25 cellular contexts compared by ENCODE assay signal in the genomic region with DNA sequence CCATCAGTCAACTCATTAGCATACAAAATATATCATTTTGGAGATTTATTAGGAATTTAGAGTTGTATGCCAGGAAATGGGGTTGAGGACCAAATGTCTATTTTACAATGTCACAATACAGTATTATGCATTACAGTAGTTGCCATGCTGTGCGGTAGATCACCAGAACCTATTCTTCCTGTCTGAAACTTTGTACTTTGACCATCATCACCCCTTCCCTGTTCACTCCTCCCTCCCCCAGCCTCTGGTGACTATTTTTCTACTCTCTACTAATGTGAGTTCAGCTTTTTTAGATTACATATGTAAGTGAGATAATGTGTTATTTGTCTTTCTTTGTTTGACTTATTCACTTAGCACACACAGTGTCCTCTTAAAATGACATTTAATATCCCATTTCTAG. TPM values are rescaled to one million over a fixed set of nuclear protein-coding genes. Genes with fewer than 3 reads are reported as not detected.
DNase-seq lines count a peak whose midpoint lies in the region; ATAC-seq and TF ChIP-seq lines count a peak whose summit lies in the region.
"Had no signal": no experiment of that assay in that cellular context is flagged by ENCODE, and none has a peak within 500 bp of the region (broad histone marks: within the 10 kb centered on the region; RNA-seq: fewer than 3 reads in every experiment).

No MANE protein-coding gene starts in this region.

- CTCF ChIA-PET in WTC11 (lab: Charles Lee), result interaction anchor here (0.6 kb wide), 1 partner anchor 217 kb away, joined by 3 read pairs; no protein-coding TSS in a partner anchor
- CTCF ChIA-PET in activated CD4-positive, alpha-beta T cell treated with anti-CD3 and anti-CD28 coated beads for 36 hours (lab: Charles Lee), result interaction anchor here (1.5 kb wide), 1 partner anchor 26 kb away, joined by 3 read pairs; no protein-coding TSS in a partner anchor

- TF ChIP-seq CTCF in C4-2B (conservative IDR thresholded peaks at IDR 0.05), result no peak
- TF ChIP-seq CTCF in HFFc6 (IDR thresholded peaks at IDR 0.05), result no peak
- no peak for TF ChIP-seq CTCF in WTC11 (IDR thresholded peaks at IDR 0.05)
- TF ChIP-seq CTCF in right lobe of liver (IDR thresholded peaks at IDR 0.05), result no peak

- POLR2A ChIA-PET in WTC11 (lab: Charles Lee), result interaction anchor here (0.7 kb wide), 1 partner anchor 30 kb away, joined by 3 read pairs; no protein-coding TSS in a partner anchor
- POLR2A ChIA-PET in activated CD4-positive, alpha-beta T cell treated with anti-CD3 and anti-CD28 coated beads for 36 hours (lab: Charles Lee), result no interaction called here

- ATAC-seq in WTC11, result no peak
- peak; percentile 51 to 98 (median 80) for ATAC-seq in right lobe of liver
- no peak for ATAC-seq in activated CD4-positive, alpha-beta T cell treated with anti-CD3 and anti-CD28 coated beads for 36 hours
- ATAC-seq: A549 had no signal

- no peak for TF ChIP-seq POLR2A in right lobe of liver (IDR thresholded peaks at IDR 0.05)

- H3K9me3 Mint-ChIP-seq in HFFc6, result no peaks in the 10 kb centered on the region
- no peaks in the 10 kb centered on the region for H3K9me3 Mint-ChIP-seq in WTC11
- no peaks in the 10 kb centered on the region for H3K9me3 Mint-ChIP-seq in activated CD4-positive, alpha-beta T cell treated with anti-CD3 and anti-CD28 coated beads for 36 hours (ENCODE audit: low read depth)
- H3K9me3 Mint-ChIP-seq in activated T-helper 1 cell treated with anti-CD3 and anti-CD28 coated beads, Interleukin-12 subunit alpha, Interleukin-12 subunit beta, Interleukin-2, Interleukin-4 antibody, amounts not matched to agents 30 ng/mL and 10 ng/mL and 1 ng/mL, durations not matched to agents 14 hours and 24 hours and 36 hours, result no peaks in the 10 kb centered on the region
- H3K9me3 Mint-ChIP-seq: CD8-positive, alpha-beta memory T cell; IgD-negative memory B cell had no signal

- H3K4me3 ChIP-seq in right lobe of liver, result no peak overlapping the region
- H3K4me3 ChIP-seq: A549, SJSA1 had no signal

- 0 out of 2 replicates have a peak overlapping the region, but pooled peaks have one; percentile 29 for H3K27ac Mint-ChIP-seq in HFFc6
- H3K27ac Mint-ChIP-seq in WTC11, result peak overlapping the region; percentile 70
- H3K27ac Mint-ChIP-seq in activated CD4-positive, alpha-beta T cell treated with anti-CD3 and anti-CD28 coated beads for 36 hours, result no peak overlapping the region
- no peak overlapping the region for H3K27ac Mint-ChIP-seq in activated T-helper 1 cell treated with anti-CD3 and anti-CD28 coated beads, Interleukin-12 subunit alpha, Interleukin-12 subunit beta, Interleukin-2, Interleukin-4 antibody, amounts not matched to agents 30 ng/mL and 10 ng/mL and 1 ng/mL, durations not matched to agents 14 hours and 24 hours and 36 hours
- H3K27ac Mint-ChIP-seq: CD8-positive, alpha-beta memory T cell; IgD-negative memory B cell had no signal

- H3K36me3 Mint-ChIP-seq in HFFc6 (ENCODE audit: low read depth), result peaks cover 9% of the 10 kb centered on the region
- H3K36me3 Mint-ChIP-seq in WTC11, result peaks cover 36% of the 10 kb centered on the region
- peaks cover 21% of the 10 kb centered on the region for H3K36me3 Mint-ChIP-seq in activated CD4-positive, alpha-beta T cell treated with anti-CD3 and anti-CD28 coated beads for 36 hours (ENCODE audit: low read depth)
- peaks cover 17% of the 10 kb centered on the region for H3K36me3 Mint-ChIP-seq in activated T-helper 1 cell treated with anti-CD3 and anti-CD28 coated beads, Interleukin-12 subunit alpha, Interleukin-12 subunit beta, Interleukin-2, Interleukin-4 antibody, amounts not matched to agents 30 ng/mL and 10 ng/mL and 1 ng/mL, durations not matched to agents 14 hours and 24 hours and 36 hours (ENCODE audit: low read depth)

- no peaks in the 10 kb centered on the region for H3K4me1 Mint-ChIP-seq in HFFc6 (ENCODE audit: low read depth)
- H3K4me1 Mint-ChIP-seq in WTC11, result peaks cover 20% of the 10 kb centered on the region
- no peaks in the 10 kb centered on the region for H3K4me1 Mint-ChIP-seq in activated CD4-positive, alpha-beta T cell treated with anti-CD3 and anti-CD28 coated beads for 36 hours
- H3K4me1 Mint-ChIP-seq in activated T-helper 1 cell treated with anti-CD3 and anti-CD28 coated beads, Interleukin-12 subunit alpha, Interleukin-12 subunit beta, Interleukin-2, Interleukin-4 antibody, amounts not matched to agents 30 ng/mL and 10 ng/mL and 1 ng/mL, durations not matched to agents 14 hours and 24 hours and 36 hours (ENCODE audit: low read depth), result no peaks in the 10 kb centered on the region

- H3K9me3 ChIP-seq in right lobe of liver, result no peaks in the 10 kb centered on the region
- H3K9me3 ChIP-seq: A549, SJSA1 had no signal

- H3K27me3 Mint-ChIP-seq in HFFc6 (ENCODE audit: insufficient read depth) (no peaks in the 10 kb centered on the region), WTC11 (ENCODE audit: low read depth) (no peaks in the 10 kb centered on the region)
- H3K27me3 Mint-ChIP-seq in activated CD4-positive, alpha-beta T cell treated with anti-CD3 and anti-CD28 coated beads for 36 hours, result no peaks in the 10 kb centered on the region
- no peaks in the 10 kb centered on the region for H3K27me3 Mint-ChIP-seq in activated T-helper 1 cell treated with anti-CD3 and anti-CD28 coated beads, Interleukin-12 subunit alpha, Interleukin-12 subunit beta, Interleukin-2, Interleukin-4 antibody, amounts not matched to agents 30 ng/mL and 10 ng/mL and 1 ng/mL, durations not matched to agents 14 hours and 24 hours and 36 hours (ENCODE audit: insufficient read depth)
- H3K27me3 Mint-ChIP-seq: IgD-negative memory B cell had no signal

- peaks cover 0 to 6% (median 0%) of the 10 kb centered on the region in 4 donors for H3K4me1 ChIP-seq in right lobe of liver
- H3K4me1 ChIP-seq: A549, SJSA1 had no signal

- H3K4me3 Mint-ChIP-seq in HFFc6 (no peak overlapping the region), WTC11 (no peak overlapping the region)
- H3K4me3 Mint-ChIP-seq in activated CD4-positive, alpha-beta T cell treated with anti-CD3 and anti-CD28 coated beads for 36 hours, result no peak overlapping the region
- H3K4me3 Mint-ChIP-seq in activated T-helper 1 cell treated with anti-CD3 and anti-CD28 coated beads, Interleukin-12 subunit alpha, Interleukin-12 subunit beta, Interleukin-2, Interleukin-4 antibody, amounts not matched to agents 30 ng/mL and 10 ng/mL and 1 ng/mL, durations not matched to agents 14 hours and 24 hours and 36 hours, result no peak overlapping the region
- H3K4me3 Mint-ChIP-seq: CD8-positive, alpha-beta memory T cell; IgD-negative memory B cell had no signal

- H3K27me3 ChIP-seq in right lobe of liver, result no peaks in the 10 kb centered on the region
- H3K27me3 ChIP-seq: SJSA1 had no signal

- intact Hi-C loops in right lobe of liver (cut with DNase I), result no loop called here
- intact Hi-C loops in activated CD4-positive, alpha-beta T cell treated with anti-CD3 and anti-CD28 coated beads for 36 hours (cut with DNase I, micrococcal nuclease), result no loop called here
- intact Hi-C loops in activated T-helper 1 cell treated with anti-CD3 and anti-CD28 coated beads, Interleukin-12 subunit alpha, Interleukin-12 subunit beta, Interleukin-2, Interleukin-4 antibody, amounts not matched to agents 30 ng/mL and 10 ng/mL and 1 ng/mL, durations not matched to agents 14 hours and 24 hours and 36 hours (cut with micrococcal nuclease), result no loop called here

- no peak for DNase-seq in HFFc6
- no peak for DNase-seq in WTC11 (ENCODE audit: low spot score)
- DNase-seq in right lobe of liver, result no peak
- DNase-seq in activated CD4-positive, alpha-beta T cell treated with anti-CD3 and anti-CD28 coated beads for 36 hours, result no peak
- DNase-seq in activated T-helper 1 cell treated with anti-CD3 and anti-CD28 coated beads, Interleukin-12 subunit alpha, Interleukin-12 subunit beta, Interleukin-2, Interleukin-4 antibody, amounts not matched to agents 30 ng/mL and 10 ng/mL and 1 ng/mL, durations not matched to agents 14 hours and 24 hours and 36 hours (ENCODE audit: low spot score), result no peak
- no peak for DNase-seq in NCI-H2107 (lab: John Stamatoyannopoulos, UW)
- no peak for DNase-seq in T-helper 2 cell
- DNase-seq: C1 segment of cervical spinal cord; CD8-positive, alpha-beta memory T cell; DMS 273 treated with DMSO at 0.1 percent for 48 hours; DMS79 treated with DMSO at 0.1 percent for 48 hours; GF-D8; NCI-H1048; NCI-H1417; NCI-H1930; NCI-H446 treated with DMSO at 0.1 percent for 48 hours; NCI-H526; NCI-H82; Right ventricle myocardium superior; RPMI8226 had no signal

- no peaks in the 10 kb centered on the region for H3K36me3 ChIP-seq in right lobe of liver

- peak overlapping the region; percentile 68 for H3K27ac ChIP-seq in C4-2B
- H3K27ac ChIP-seq in right lobe of liver, result no peak overlapping the region
- H3K27ac ChIP-seq: A549, KMS-11, SJSA1 had no signal

- 50% methylated on average over 1 of the region's 1 CpG for WGBS in right lobe of liver (ENCODE audit: insufficient coverage, low coverage, low lambda C conversion rate, missing lambda C conversion rate)

TF ChIP-seq in WTC11, 78 proteins besides CTCF, POLR2A, EP300 and RAD21 (continues in another document):
- TF ChIP-seq ESRRA (CRISPR knock-in tag; IDR thresholded peaks at IDR 0.05; ENCODE audit: borderline replicate concordance), result no peak
- no peak for TF ChIP-seq TCF7 (CRISPR knock-in tag; IDR thresholded peaks at IDR 0.05; ENCODE audit: low read depth)
- TF ChIP-seq ELF4 (CRISPR knock-in tag; IDR thresholded peaks at IDR 0.05; ENCODE audit: low read depth), result no peak
- no peak for TF ChIP-seq JAZF1 (CRISPR knock-in tag; IDR thresholded peaks at IDR 0.05)
- no peak for TF ChIP-seq ZBTB21 (CRISPR knock-in tag; IDR thresholded peaks at IDR 0.05; ENCODE audit: borderline replicate concordance)
- TF ChIP-seq, protein P1, sequence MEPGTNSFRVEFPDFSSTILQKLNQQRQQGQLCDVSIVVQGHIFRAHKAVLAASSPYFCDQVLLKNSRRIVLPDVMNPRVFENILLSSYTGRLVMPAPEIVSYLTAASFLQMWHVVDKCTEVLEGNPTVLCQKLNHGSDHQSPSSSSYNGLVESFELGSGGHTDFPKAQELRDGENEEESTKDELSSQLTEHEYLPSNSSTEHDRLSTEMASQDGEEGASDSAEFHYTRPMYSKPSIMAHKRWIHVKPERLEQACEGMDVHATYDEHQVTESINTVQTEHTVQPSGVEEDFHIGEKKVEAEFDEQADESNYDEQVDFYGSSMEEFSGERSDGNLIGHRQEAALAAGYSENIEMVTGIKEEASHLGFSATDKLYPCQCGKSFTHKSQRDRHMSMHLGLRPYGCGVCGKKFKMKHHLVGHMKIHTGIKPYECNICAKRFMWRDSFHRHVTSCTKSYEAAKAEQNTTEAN (CRISPR knock-in tag; IDR thresholded peaks at IDR 0.05), result no peak
- TF ChIP-seq MYBL2 (CRISPR knock-in tag; IDR thresholded peaks at IDR 0.05), result no peak

RNA-seq across cellular contexts. Expression of gene PTBP2, which starts 50.8 kb away (rescaled TPM):
- 1 to 10 TPM; 6.5 to 9.6 (median 8.0) TPM for total RNA-seq in HFFc6 (2021; fragmentation: NEBNext Ultra II Directional; extraction: Animal tissue kit (Norgen Biotek cat#: 25700))
- 47.5 to 51.0 TPM (median 50.0 TPM) in 3 replicates for total RNA-seq in WTC11 (2021)
- 10 to 100 TPM in 2 of 6 experiments, 1 to 10 TPM in 4; 3.6 to 20.1 (median 6.0) TPM for total RNA-seq in right lobe of liver
- total RNA-seq in activated CD4-positive, alpha-beta T cell treated with anti-CD3 and anti-CD28 coated beads for 36 hours, result 10 to 100 TPM; 13.5 to 14.8 TPM
- 17.7 and 19.7 TPM in 2 replicates for total RNA-seq in activated T-helper 1 cell treated with anti-CD3 and anti-CD28 coated beads, Interleukin-12 subunit alpha, Interleukin-12 subunit beta, Interleukin-2, Interleukin-4 antibody, amounts not matched to agents 30 ng/mL and 10 ng/mL and 1 ng/mL, durations not matched to agents 14 hours and 24 hours and 36 hours

Comparison
In these comparisons a context has a peak if more than half of its experiments do, and no peak if none do; other contexts are left out.
1. H3K27ac Mint-ChIP-seq: peak in HFFc6 (single experiment) and WTC11 (single experiment); none in activated CD4-positive, alpha-beta T cell treated with anti-CD3 and anti-CD28 coated beads for 36 hours (single experiment) and activated T-helper 1 cell treated with anti-CD3 and anti-CD28 coated beads, Interleukin-12 subunit alpha, Interleukin-12 subunit beta, Interleukin-2, Interleukin-4 antibody, amounts not matched to agents 30 ng/mL and 10 ng/mL and 1 ng/mL, durations not matched to agents 14 hours and 24 hours and 36 hours (single experiment).
2. ATAC-seq: peak in right lobe of liver (4 of 4); none in WTC11 (single experiment) and activated CD4-positive, alpha-beta T cell treated with anti-CD3 and anti-CD28 coated beads for 36 hours (single experiment).